ENCODE assay signal across 9 cellular contexts in the genomic region with DNA sequence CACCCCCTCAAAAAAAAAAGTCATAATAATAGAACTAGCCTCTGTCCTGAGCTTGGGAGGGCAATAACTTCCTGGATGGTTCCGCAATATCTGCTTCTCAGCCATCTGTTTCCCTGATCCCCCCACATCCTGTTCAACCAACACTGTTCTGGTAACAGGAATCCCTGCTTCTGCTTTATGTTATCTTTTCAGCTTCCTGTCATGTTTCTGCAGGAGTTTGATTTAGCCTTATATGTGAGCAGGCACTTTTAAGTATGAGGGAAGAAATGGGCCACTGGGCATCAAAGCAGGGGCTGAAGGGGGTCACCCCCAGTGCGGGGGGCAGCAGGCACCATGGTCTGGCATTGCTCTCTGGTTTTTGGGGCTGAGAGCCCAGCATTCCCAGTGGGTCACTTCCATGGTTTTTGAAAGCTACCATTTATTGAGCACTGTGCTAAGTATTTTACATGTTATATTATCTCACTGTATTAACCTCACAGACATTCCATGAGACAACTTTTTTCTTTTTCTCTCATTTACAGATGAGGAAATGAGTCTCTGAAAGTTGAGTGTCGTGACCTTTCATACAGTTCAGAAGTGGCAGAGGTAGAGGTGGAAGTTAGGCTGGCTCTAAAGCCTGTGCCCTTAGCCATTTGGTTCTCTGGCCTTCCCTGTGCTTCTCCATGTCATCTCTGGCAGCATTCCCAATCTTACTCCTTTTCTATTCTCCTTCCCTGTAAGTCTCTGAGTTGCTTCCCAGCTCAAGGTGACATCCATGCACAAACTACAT.
DNase-seq lines count a peak whose midpoint lies in the region; ATAC-seq and TF ChIP-seq lines count a peak whose summit lies in the region.
"Had no signal": no experiment of that assay in that cellular context is flagged by ENCODE, and none has a peak within 500 bp of the region (broad histone marks: within the 10 kb centered on the region; RNA-seq: fewer than 3 reads in every experiment).

No MANE protein-coding gene starts in this region.

- H3K27me3 Mint-ChIP-seq in endothelial cell (ENCODE audit: unreplicated experiment) (peaks cover 3% of the 10 kb centered on the region), nephron progenitor cell (ENCODE audit: low read depth, poor library complexity) (no peaks in the 10 kb centered on the region)
- peaks cover 9% of the 10 kb centered on the region for H3K27me3 Mint-ChIP-seq in activated CD8-positive, alpha-beta memory T cell treated with anti-CD3 and anti-CD28 coated beads, Interleukin-2, amount 10 ng/mL, durations not matched to agents 7 days and 5 days

- no peaks in the 10 kb centered on the region for H4K20me1 ChIP-seq in DOHH2 (ENCODE audit: control insufficient read depth, insufficient read depth, low read depth, low read length)
- no peaks in the 10 kb centered on the region for H4K20me1 ChIP-seq in OCI-LY3 (ENCODE audit: insufficient read depth, low read length)

- H3K36me3 Mint-ChIP-seq in endothelial cell (ENCODE audit: low read depth, unreplicated experiment) (peaks cover 6% of the 10 kb centered on the region), nephron progenitor cell (ENCODE audit: low read depth) (peaks cover 9% of the 10 kb centered on the region)
- no peaks in the 10 kb centered on the region for H3K36me3 Mint-ChIP-seq in activated CD8-positive, alpha-beta memory T cell treated with anti-CD3 and anti-CD28 coated beads, Interleukin-2, amount 10 ng/mL, durations not matched to agents 7 days and 5 days

- DNase-seq in endothelial cell (ENCODE audit: low spot score): peak; percentile 35
- DNase-seq in nephron progenitor cell: no peak
- no peak for DNase-seq in activated effector memory CD4-positive, alpha-beta T cell treated with anti-CD3 and anti-CD28 coated beads, Interleukin-2, amount 50 U/mL, for 16 hours
- DNase-seq in HuH-7.5 (ENCODE audit: low spot score): no peak
- no peak for DNase-seq in NCI-H1105 treated with DMSO at 0.1 percent for 48 hours (lab: John Stamatoyannopoulos, UW)
- no peak for DNase-seq in activated CD8-positive, alpha-beta memory T cell treated with anti-CD3 and anti-CD28 coated beads, Interleukin-2, amount 10 ng/mL, durations not matched to agents 7 days and 5 days

- H3K9me2 ChIP-seq in DOHH2 (replicated peaks; ENCODE audit: control insufficient read depth, low read length): no peaks in the 10 kb centered on the region

- ATAC-seq in activated CD8-positive, alpha-beta memory T cell treated with anti-CD3 and anti-CD28 coated beads, Interleukin-2, amount 10 ng/mL, durations not matched to agents 7 days and 5 days: no peak

- H3K4me1 Mint-ChIP-seq in endothelial cell (ENCODE audit: unreplicated experiment) (peaks cover 46% of the 10 kb centered on the region), nephron progenitor cell (peaks cover 62% of the 10 kb centered on the region)
- peaks cover 22% of the 10 kb centered on the region for H3K4me1 Mint-ChIP-seq in activated CD8-positive, alpha-beta memory T cell treated with anti-CD3 and anti-CD28 coated beads, Interleukin-2, amount 10 ng/mL, durations not matched to agents 7 days and 5 days

- H3K79me2 ChIP-seq in DOHH2 (ENCODE audit: control insufficient read depth, low read length) (no peaks in the 10 kb centered on the region), OCI-LY3 (ENCODE audit: low read length) (no peaks in the 10 kb centered on the region)

- TF ChIP-seq CTCF in DOHH2 (IDR thresholded peaks at IDR 0.05; ENCODE audit: low read depth, low read length, poor library complexity, severe bottlenecking) (no peak), OCI-LY3 (IDR thresholded peaks at IDR 0.05; ENCODE audit: low read depth, low read length) (no peak), endothelial cell (IDR thresholded peaks at IDR 0.05; ENCODE audit: unreplicated experiment) (no peak), nephron progenitor cell (IDR thresholded peaks at IDR 0.05) (no peak)

- H3K4me1 ChIP-seq in DOHH2 (ENCODE audit: control insufficient read depth, low read length): peaks cover 23% of the 10 kb centered on the region
- peaks cover 26% of the 10 kb centered on the region for H3K4me1 ChIP-seq in OCI-LY3 (ENCODE audit: low read length)

- no peaks in the 10 kb centered on the region for H3K9me3 ChIP-seq in DOHH2 (ENCODE audit: control insufficient read depth, insufficient read depth, low read length)
- H3K9me3 ChIP-seq in OCI-LY3 (ENCODE audit: insufficient read depth, low read length): no peaks in the 10 kb centered on the region
- H3K9me3 ChIP-seq: tibial artery had no signal

- H3F3A ChIP-seq in DOHH2 (ENCODE audit: control insufficient read depth, insufficient read depth): peaks cover 6% of the 10 kb centered on the region; the same call in 1 of the 2 replicates

- H3K27ac Mint-ChIP-seq in endothelial cell (ENCODE audit: unreplicated experiment) (peak overlapping the region; percentile 97), nephron progenitor cell (peak overlapping the region; percentile 33)
- H3K27ac Mint-ChIP-seq in activated CD8-positive, alpha-beta memory T cell treated with anti-CD3 and anti-CD28 coated beads, Interleukin-2, amount 10 ng/mL, durations not matched to agents 7 days and 5 days: no peak overlapping the region

- H3K9ac ChIP-seq in OCI-LY3 (ENCODE audit: low read length): no peak overlapping the region

- H3K36me3 ChIP-seq in DOHH2 (ENCODE audit: control insufficient read depth, low read length) (no peaks in the 10 kb centered on the region), OCI-LY3 (replicated peaks; ENCODE audit: low read depth, low read length) (no peaks in the 10 kb centered on the region)
- H3K36me3 ChIP-seq: tibial artery had no signal

- H3K4me3 ChIP-seq in DOHH2 (ENCODE audit: low read length) (no peak overlapping the region), OCI-LY3 (ENCODE audit: low read length) (no peak overlapping the region)
- H3K4me3 ChIP-seq: tibial artery had no signal

- H3K9me3 Mint-ChIP-seq in endothelial cell (ENCODE audit: unreplicated experiment) (no peaks in the 10 kb centered on the region), nephron progenitor cell (no peaks in the 10 kb centered on the region)
- no peaks in the 10 kb centered on the region for H3K9me3 Mint-ChIP-seq in activated CD8-positive, alpha-beta memory T cell treated with anti-CD3 and anti-CD28 coated beads, Interleukin-2, amount 10 ng/mL, durations not matched to agents 7 days and 5 days (ENCODE audit: low read depth)

- peak overlapping the region; percentile 46 for H3K27ac ChIP-seq in DOHH2 (ENCODE audit: low read depth, low read length)
- no peak overlapping the region for H3K27ac ChIP-seq in OCI-LY3 (ENCODE audit: low read length)
- H3K27ac ChIP-seq: tibial artery had no signal

- no peak overlapping the region for H2AFZ ChIP-seq in OCI-LY3 (ENCODE audit: low read depth, low read length)

- CTCF ChIA-PET in activated CD8-positive, alpha-beta memory T cell treated with anti-CD3 and anti-CD28 coated beads, Interleukin-2, amount 10 ng/mL, durations not matched to agents 7 days and 5 days (lab: Charles Lee): interaction anchor here (0.6 to 8.2 kb wide), 8 partner anchors 28 to 547 kb away, joined by 3 to 154 read pairs (median 4); no protein-coding TSS in a partner anchor

- H3K4me3 Mint-ChIP-seq in endothelial cell (ENCODE audit: unreplicated experiment) (peak overlapping the region; percentile 66), nephron progenitor cell (no peak overlapping the region)
- no peak overlapping the region for H3K4me3 Mint-ChIP-seq in activated CD8-positive, alpha-beta memory T cell treated with anti-CD3 and anti-CD28 coated beads, Interleukin-2, amount 10 ng/mL, durations not matched to agents 7 days and 5 days

- H3K4me2 ChIP-seq in DOHH2 (ENCODE audit: low read length): peak overlapping the region; percentile 43
- peak overlapping the region; percentile 43 for H3K4me2 ChIP-seq in OCI-LY3 (ENCODE audit: low read length)

- no peaks in the 10 kb centered on the region for H3K27me3 ChIP-seq in DOHH2 (ENCODE audit: control insufficient read depth, low read length)
- H3K27me3 ChIP-seq in OCI-LY3 (ENCODE audit: low read depth, low read length): no peaks in the 10 kb centered on the region
- H3K27me3 ChIP-seq: tibial artery had no signal
